In genomic region chr22:21417806-21418205, GRCh38 we compare ENCODE assay signal across 10 cellular contexts. TPM values are rescaled to one million over a fixed set of nuclear protein-coding genes. Genes with fewer than 3 reads are reported as not detected.
DNase-seq lines count a peak whose midpoint lies in the region; ATAC-seq and TF ChIP-seq lines count a peak whose summit lies in the region.
"Not testable (repeated sequence)": the region's sequence is repeated elsewhere in the genome, so short reads cannot be mapped to it uniquely, and the experiment has no call there.
"Had no signal": no experiment of that assay in that cellular context is flagged by ENCODE, and none has a peak within 500 bp of the region (broad histone marks: within the 10 kb centered on the region; RNA-seq: fewer than 3 reads in every experiment).

No MANE protein-coding gene starts in this region.

- not testable (repeated sequence) for TF ChIP-seq RAD21 in neural cell (conservative IDR thresholded peaks at IDR 0.05)

- not testable (repeated sequence) for TF ChIP-seq CTCF in DOHH2 (IDR thresholded peaks at IDR 0.05; ENCODE audit: low read depth, low read length, poor library complexity, severe bottlenecking); astrocyte of the cerebellum (IDR thresholded peaks at IDR 0.05; ENCODE audit: low read depth, low read length, missing control alignments); neural cell (IDR thresholded peaks at IDR 0.05; ENCODE audit: poor library complexity, severe bottlenecking)

- H3K9me2 ChIP-seq in DOHH2 (replicated peaks; ENCODE audit: control insufficient read depth, low read length); neural cell (ENCODE audit: insufficient read depth, low read length): not testable (repeated sequence)

- not testable (repeated sequence) for H4K20me1 ChIP-seq in DOHH2 (ENCODE audit: control insufficient read depth, insufficient read depth, low read depth, low read length); neural cell (ENCODE audit: insufficient read depth)

- DNase-seq in T-helper 22 cell (ENCODE audit: low read depth) (peak; percentile 0), Right ventricle myocardium superior (peak; percentile 61)
- not testable (repeated sequence) for DNase-seq in astrocyte of the cerebellum (ENCODE audit: low read depth)
- peak in 1 of 2 donors; percentile 31 for DNase-seq in stimulated activated naive CD8-positive, alpha-beta T cell treated with anti-CD3 and anti-CD28 coated beads, Interleukin-15, amount 100 ng/mL, for 72 hours

- intact Hi-C loops in Right ventricle myocardium superior (cut with DNase I) = not testable (repeated sequence)

- H3K9me3 ChIP-seq in DOHH2 (ENCODE audit: control insufficient read depth, insufficient read depth, low read length); neural cell (ENCODE audit: low read length): not testable (repeated sequence)

- not testable (repeated sequence) for H3K36me3 ChIP-seq in DOHH2 (ENCODE audit: control insufficient read depth, low read length); neural cell (ENCODE audit: insufficient read depth, low read length)

- peak overlapping the region; percentile 62 for H3K9ac ChIP-seq in neural cell (ENCODE audit: low read length)

- not testable (repeated sequence) for H3K4me1 ChIP-seq in DOHH2 (ENCODE audit: control insufficient read depth, low read length)

- TF ChIP-seq EP300 in neural cell (conservative IDR thresholded peaks at IDR 0.05; ENCODE audit: poor library complexity, severe bottlenecking) = not testable (repeated sequence)

- not testable (repeated sequence) for H3K4me1 Mint-ChIP-seq in stimulated activated naive CD8-positive, alpha-beta T cell treated with anti-CD3 and anti-CD28 coated beads, Interleukin-15, amount 100 ng/mL, for 72 hours

- not testable (repeated sequence) for H3K4me3 Mint-ChIP-seq in stimulated activated naive CD8-positive, alpha-beta T cell treated with anti-CD3 and anti-CD28 coated beads, Interleukin-15, amount 100 ng/mL, for 72 hours

- peak overlapping the region; percentile 48 for H3K4me2 ChIP-seq in DOHH2 (ENCODE audit: low read length)
- not testable (repeated sequence) for H3K4me2 ChIP-seq in neural cell (ENCODE audit: low read length)

- H3K9me3 Mint-ChIP-seq in stimulated activated naive CD8-positive, alpha-beta T cell treated with anti-CD3 and anti-CD28 coated beads, Interleukin-15, amount 100 ng/mL, for 72 hours = not testable (repeated sequence)

- H3K27me3 ChIP-seq in DOHH2 (ENCODE audit: control insufficient read depth, low read length); neural cell (ENCODE audit: insufficient read depth, low read depth, low read length): not testable (repeated sequence)

- H3K27ac Mint-ChIP-seq in stimulated activated naive CD8-positive, alpha-beta T cell treated with anti-CD3 and anti-CD28 coated beads, Interleukin-15, amount 100 ng/mL, for 72 hours = not testable (repeated sequence)

- H3K27ac ChIP-seq in DOHH2 (ENCODE audit: low read depth, low read length) = not testable (repeated sequence)
- H3K27ac ChIP-seq in neural cell (ENCODE audit: low read length) = peak overlapping the region; percentile 56

- not testable (repeated sequence) for H3F3A ChIP-seq in DOHH2 (ENCODE audit: control insufficient read depth, insufficient read depth); neural cell (ENCODE audit: insufficient read depth, low read length, poor library complexity, severe bottlenecking)

- not testable (repeated sequence) for H3K79me2 ChIP-seq in DOHH2 (ENCODE audit: control insufficient read depth, low read length); neural cell (replicated peaks; ENCODE audit: insufficient read depth, low read length)

- peak; percentile 18 for ATAC-seq in GM21825 (IDR thresholded peaks at IDR 0.05; ENCODE audit: unreplicated experiment)
- peak; percentile 26 for ATAC-seq in HG03342 (IDR thresholded peaks at IDR 0.05; ENCODE audit: unreplicated experiment)
- peak; percentile 8 for ATAC-seq in Right ventricle myocardium superior (ENCODE audit: poor library complexity)
- peak; percentile 36 for ATAC-seq in stimulated activated naive CD8-positive, alpha-beta T cell treated with anti-CD3 and anti-CD28 coated beads, Interleukin-15, amount 100 ng/mL, for 72 hours

- H3K4me3 ChIP-seq in DOHH2 (ENCODE audit: low read length) (peak overlapping the region; percentile 63), astrocyte of the cerebellum (ENCODE audit: low read depth, low read length) (peak overlapping the region; percentile 24), neural cell (ENCODE audit: low read length) (peak overlapping the region; percentile 46)

- in situ Hi-C loops in astrocyte of the cerebellum (cut with HindIII; ENCODE audit: low sequenced_read_pairs) = not testable (repeated sequence)

- H3K27me3 Mint-ChIP-seq in stimulated activated naive CD8-positive, alpha-beta T cell treated with anti-CD3 and anti-CD28 coated beads, Interleukin-15, amount 100 ng/mL, for 72 hours = not testable (repeated sequence)

- H2AFZ ChIP-seq in neural cell (ENCODE audit: low read depth, low read length) = not testable (repeated sequence)

RNA-seq across cellular contexts. Expression of gene HIC2, which starts 0.6 kb away (rescaled TPM):
- total RNA-seq in Right ventricle myocardium superior = 1.4 TPM
- 19.0 and 25.6 TPM in 2 replicates for polyA plus RNA-seq in neural cell
- 50.0 and 50.6 TPM in 2 replicates for polyA minus RNA-seq in neural cell

RNA-seq across cellular contexts. Expression of gene RIMBP3B, which starts 34.3 kb away (rescaled TPM):
- not detected for total RNA-seq in Right ventricle myocardium superior
- 0.26 and 0.66 TPM in 2 replicates for polyA plus RNA-seq in neural cell
- polyA minus RNA-seq in neural cell = 0.81 and 1.5 TPM in 2 replicates
- total RNA-seq: ascending aorta had no signal

RNA-seq across cellular contexts. Expression of gene TMEM191C, which starts 49.4 kb away (rescaled TPM):
- total RNA-seq in Right ventricle myocardium superior = 0.65 TPM
- 68.3 and 81.8 TPM in 2 replicates for polyA plus RNA-seq in neural cell
- 7.3 and 9.5 TPM in 2 replicates for polyA minus RNA-seq in neural cell
- total RNA-seq: ascending aorta, M059J had no signal
